2 cellular contexts compared by ENCODE assay signal in the genomic region with DNA sequence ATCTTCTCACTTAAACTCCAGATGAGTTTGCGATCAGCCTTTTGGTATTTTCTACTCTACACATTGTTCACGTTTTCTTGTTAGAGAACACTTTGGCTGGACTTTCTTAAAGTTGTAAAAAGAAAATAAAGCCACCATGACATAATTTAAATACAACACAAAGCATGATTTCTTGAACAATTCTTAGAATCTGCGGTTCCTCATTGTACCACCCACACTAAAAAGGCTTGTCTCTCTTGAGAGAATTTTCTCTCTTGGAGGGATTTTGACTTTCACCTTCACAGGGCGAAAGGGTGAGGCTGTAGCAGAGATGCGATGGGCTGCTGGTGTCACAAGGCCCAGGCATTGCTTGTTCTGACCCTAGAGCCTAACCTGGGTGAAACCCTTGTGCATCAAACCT.
TF ChIP-seq lines count a peak whose summit lies in the region.

No MANE protein-coding gene starts in this region.

TF ChIP-seq in GM23338, 12 proteins besides CTCF, POLR2A, EP300 and RAD21 (continues in another document):
- TF ChIP-seq EZH2 (IDR thresholded peaks at IDR 0.05; ENCODE audit: low read depth, unreplicated experiment) = no peak
- TF ChIP-seq, protein P1, sequence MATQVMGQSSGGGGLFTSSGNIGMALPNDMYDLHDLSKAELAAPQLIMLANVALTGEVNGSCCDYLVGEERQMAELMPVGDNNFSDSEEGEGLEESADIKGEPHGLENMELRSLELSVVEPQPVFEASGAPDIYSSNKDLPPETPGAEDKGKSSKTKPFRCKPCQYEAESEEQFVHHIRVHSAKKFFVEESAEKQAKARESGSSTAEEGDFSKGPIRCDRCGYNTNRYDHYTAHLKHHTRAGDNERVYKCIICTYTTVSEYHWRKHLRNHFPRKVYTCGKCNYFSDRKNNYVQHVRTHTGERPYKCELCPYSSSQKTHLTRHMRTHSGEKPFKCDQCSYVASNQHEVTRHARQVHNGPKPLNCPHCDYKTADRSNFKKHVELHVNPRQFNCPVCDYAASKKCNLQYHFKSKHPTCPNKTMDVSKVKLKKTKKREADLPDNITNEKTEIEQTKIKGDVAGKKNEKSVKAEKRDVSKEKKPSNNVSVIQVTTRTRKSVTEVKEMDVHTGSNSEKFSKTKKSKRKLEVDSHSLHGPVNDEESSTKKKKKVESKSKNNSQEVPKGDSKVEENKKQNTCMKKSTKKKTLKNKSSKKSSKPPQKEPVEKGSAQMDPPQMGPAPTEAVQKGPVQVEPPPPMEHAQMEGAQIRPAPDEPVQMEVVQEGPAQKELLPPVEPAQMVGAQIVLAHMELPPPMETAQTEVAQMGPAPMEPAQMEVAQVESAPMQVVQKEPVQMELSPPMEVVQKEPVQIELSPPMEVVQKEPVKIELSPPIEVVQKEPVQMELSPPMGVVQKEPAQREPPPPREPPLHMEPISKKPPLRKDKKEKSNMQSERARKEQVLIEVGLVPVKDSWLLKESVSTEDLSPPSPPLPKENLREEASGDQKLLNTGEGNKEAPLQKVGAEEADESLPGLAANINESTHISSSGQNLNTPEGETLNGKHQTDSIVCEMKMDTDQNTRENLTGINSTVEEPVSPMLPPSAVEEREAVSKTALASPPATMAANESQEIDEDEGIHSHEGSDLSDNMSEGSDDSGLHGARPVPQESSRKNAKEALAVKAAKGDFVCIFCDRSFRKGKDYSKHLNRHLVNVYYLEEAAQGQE (IDR thresholded peaks at IDR 0.05; ENCODE audit: unreplicated experiment) = no peak
- TF ChIP-seq ZNF114 (CRISPR knock-in tag; IDR thresholded peaks at IDR 0.05) = no peak
- TF ChIP-seq, protein P2, sequence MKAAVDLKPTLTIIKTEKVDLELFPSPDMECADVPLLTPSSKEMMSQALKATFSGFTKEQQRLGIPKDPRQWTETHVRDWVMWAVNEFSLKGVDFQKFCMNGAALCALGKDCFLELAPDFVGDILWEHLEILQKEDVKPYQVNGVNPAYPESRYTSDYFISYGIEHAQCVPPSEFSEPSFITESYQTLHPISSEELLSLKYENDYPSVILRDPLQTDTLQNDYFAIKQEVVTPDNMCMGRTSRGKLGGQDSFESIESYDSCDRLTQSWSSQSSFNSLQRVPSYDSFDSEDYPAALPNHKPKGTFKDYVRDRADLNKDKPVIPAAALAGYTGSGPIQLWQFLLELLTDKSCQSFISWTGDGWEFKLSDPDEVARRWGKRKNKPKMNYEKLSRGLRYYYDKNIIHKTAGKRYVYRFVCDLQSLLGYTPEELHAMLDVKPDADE (IDR thresholded peaks at IDR 0.05) = no peak
- TF ChIP-seq, protein P3, sequence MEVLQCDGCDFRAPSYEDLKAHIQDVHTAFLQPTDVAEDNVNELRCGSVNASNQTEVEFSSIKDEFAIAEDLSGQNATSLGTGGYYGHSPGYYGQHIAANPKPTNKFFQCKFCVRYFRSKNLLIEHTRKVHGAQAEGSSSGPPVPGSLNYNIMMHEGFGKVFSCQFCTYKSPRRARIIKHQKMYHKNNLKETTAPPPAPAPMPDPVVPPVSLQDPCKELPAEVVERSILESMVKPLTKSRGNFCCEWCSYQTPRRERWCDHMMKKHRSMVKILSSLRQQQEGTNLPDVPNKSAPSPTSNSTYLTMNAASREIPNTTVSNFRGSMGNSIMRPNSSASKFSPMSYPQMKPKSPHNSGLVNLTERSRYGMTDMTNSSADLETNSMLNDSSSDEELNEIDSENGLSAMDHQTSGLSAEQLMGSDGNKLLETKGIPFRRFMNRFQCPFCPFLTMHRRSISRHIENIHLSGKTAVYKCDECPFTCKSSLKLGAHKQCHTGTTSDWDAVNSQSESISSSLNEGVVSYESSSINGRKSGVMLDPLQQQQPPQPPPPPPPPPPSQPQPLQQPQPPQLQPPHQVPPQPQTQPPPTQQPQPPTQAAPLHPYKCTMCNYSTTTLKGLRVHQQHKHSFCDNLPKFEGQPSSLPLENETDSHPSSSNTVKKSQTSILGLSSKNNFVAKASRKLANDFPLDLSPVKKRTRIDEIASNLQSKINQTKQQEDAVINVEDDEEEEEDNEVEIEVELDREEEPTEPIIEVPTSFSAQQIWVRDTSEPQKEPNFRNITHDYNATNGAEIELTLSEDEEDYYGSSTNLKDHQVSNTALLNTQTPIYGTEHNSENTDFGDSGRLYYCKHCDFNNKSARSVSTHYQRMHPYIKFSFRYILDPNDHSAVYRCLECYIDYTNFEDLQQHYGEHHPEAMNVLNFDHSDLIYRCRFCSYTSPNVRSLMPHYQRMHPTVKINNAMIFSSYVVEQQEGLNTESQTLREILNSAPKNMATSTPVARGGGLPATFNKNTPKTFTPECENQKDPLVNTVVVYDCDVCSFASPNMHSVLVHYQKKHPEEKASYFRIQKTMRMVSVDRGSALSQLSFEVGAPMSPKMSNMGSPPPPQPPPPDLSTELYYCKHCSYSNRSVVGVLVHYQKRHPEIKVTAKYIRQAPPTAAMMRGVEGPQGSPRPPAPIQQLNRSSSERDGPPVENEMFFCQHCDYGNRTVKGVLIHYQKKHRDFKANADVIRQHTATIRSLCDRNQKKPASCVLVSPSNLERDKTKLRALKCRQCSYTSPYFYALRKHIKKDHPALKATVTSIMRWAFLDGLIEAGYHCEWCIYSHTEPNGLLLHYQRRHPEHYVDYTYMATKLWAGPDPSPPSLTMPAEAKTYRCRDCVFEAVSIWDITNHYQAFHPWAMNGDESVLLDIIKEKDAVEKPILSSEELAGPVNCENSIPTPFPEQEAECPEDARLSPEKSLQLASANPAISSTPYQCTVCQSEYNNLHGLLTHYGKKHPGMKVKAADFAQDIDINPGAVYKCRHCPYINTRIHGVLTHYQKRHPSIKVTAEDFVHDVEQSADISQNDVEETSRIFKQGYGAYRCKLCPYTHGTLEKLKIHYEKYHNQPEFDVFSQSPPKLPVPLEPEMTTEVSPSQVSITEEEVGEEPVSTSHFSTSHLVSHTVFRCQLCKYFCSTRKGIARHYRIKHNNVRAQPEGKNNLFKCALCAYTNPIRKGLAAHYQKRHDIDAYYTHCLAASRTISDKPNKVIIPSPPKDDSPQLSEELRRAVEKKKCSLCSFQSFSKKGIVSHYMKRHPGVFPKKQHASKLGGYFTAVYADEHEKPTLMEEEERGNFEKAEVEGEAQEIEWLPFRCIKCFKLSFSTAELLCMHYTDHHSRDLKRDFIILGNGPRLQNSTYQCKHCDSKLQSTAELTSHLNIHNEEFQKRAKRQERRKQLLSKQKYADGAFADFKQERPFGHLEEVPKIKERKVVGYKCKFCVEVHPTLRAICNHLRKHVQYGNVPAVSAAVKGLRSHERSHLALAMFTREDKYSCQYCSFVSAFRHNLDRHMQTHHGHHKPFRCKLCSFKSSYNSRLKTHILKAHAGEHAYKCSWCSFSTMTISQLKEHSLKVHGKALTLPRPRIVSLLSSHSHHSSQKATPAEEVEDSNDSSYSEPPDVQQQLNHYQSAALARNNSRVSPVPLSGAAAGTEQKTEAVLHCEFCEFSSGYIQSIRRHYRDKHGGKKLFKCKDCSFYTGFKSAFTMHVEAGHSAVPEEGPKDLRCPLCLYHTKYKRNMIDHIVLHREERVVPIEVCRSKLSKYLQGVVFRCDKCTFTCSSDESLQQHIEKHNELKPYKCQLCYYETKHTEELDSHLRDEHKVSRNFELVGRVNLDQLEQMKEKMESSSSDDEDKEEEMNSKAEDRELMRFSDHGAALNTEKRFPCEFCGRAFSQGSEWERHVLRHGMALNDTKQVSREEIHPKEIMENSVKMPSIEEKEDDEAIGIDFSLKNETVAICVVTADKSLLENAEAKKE (CRISPR knock-in tag; IDR thresholded peaks at IDR 0.05) = no peak
- TF ChIP-seq NANOG (IDR thresholded peaks at IDR 0.05; ENCODE audit: borderline replicate concordance) = no peak
- TF ChIP-seq STAT1 (IDR thresholded peaks at IDR 0.05; ENCODE audit: unreplicated experiment) = no peak
- no peak for TF ChIP-seq ZNF331 (CRISPR knock-in tag; IDR thresholded peaks at IDR 0.05; ENCODE audit: low read depth)
- no peak for TF ChIP-seq EZH2phosphoT487 (IDR thresholded peaks at IDR 0.05; ENCODE audit: unreplicated experiment)
- no peak for TF ChIP-seq CREB1 (CRISPR knock-in tag; IDR thresholded peaks at IDR 0.05; ENCODE audit: low read depth)

TF ChIP-seq in H1, 55 proteins besides CTCF, POLR2A, EP300 and RAD21:
- TF ChIP-seq HDAC2 (IDR thresholded peaks at IDR 0.05; ENCODE audit: borderline replicate concordance in 1 of 2, low read depth in 2 of 2, low read length in 2 of 2) (no peak), SIRT6 (IDR thresholded peaks at IDR 0.05; ENCODE audit: low read length) (no peak), NANOG (IDR thresholded peaks at IDR 0.05; ENCODE audit: insufficient read depth, low read depth, low read length, poor library complexity, severe bottlenecking) (no peak), SP2 (IDR thresholded peaks at IDR 0.05; ENCODE audit: low read length) (no peak)
